Comparison of ENCODE assay signal across 9 cellular contexts in genomic region chr6:17042422-17043147, GRCh38. TPM values are rescaled to one million over a fixed set of nuclear protein-coding genes. Genes with fewer than 3 reads are reported as not detected.
DNase-seq lines count a peak whose midpoint lies in the region; ATAC-seq and TF ChIP-seq lines count a peak whose summit lies in the region.
"Had no signal": no experiment of that assay in that cellular context is flagged by ENCODE, and none has a peak within 500 bp of the region (broad histone marks: within the 10 kb centered on the region; RNA-seq: fewer than 3 reads in every experiment).

No MANE protein-coding gene starts in this region.

- no peaks in the 10 kb centered on the region for H3K36me3 Mint-ChIP-seq in stimulated activated memory B cell treated with anti-CD40 and anti-IgM and Interleukin-4, amounts not matched to agents 10 μg/mL and 1 μg/mL and 100 μg/mL, for 72 hours

- no peak overlapping the region for H3K27ac ChIP-seq in AG04450 (ENCODE audit: low read depth, low read length)
- H3K27ac ChIP-seq in ectodermal cell (ENCODE audit: insufficient read depth, low read depth, low read length, poor library complexity, severe bottlenecking): peak overlapping the region; percentile 13
- H3K27ac ChIP-seq in right lobe of liver: no peak overlapping the region
- H3K27ac ChIP-seq: HL-60 had no signal

- H3K4me1 ChIP-seq in ectodermal cell (ENCODE audit: control insufficient read depth, insufficient read depth, low read length): no peaks in the 10 kb centered on the region
- H3K4me1 ChIP-seq in right lobe of liver: peaks cover 0 to 4% (median 0%) of the 10 kb centered on the region in 4 donors

- CTCF ChIA-PET in AG04450 (lab: Charles Lee): interaction anchor here (1.3 kb wide), 1 partner anchor 21 kb away, joined by 3 read pairs; no protein-coding TSS in a partner anchor

- H3K4me3 Mint-ChIP-seq in stimulated activated memory B cell treated with anti-CD40 and anti-IgM and Interleukin-4, amounts not matched to agents 10 μg/mL and 1 μg/mL and 100 μg/mL, for 72 hours: no peak overlapping the region

- intact Hi-C loops in right lobe of liver (cut with DNase I): no loop called here

- ATAC-seq in right lobe of liver (peak; percentile 96 to 99 (median 98)), GM21447 (IDR thresholded peaks at IDR 0.05; ENCODE audit: unreplicated experiment) (no peak)
- ATAC-seq in stimulated activated memory B cell treated with anti-CD40 and anti-IgM and Interleukin-4, amounts not matched to agents 10 μg/mL and 1 μg/mL and 100 μg/mL, for 72 hours: no peak

- no peaks in the 10 kb centered on the region for H3K4me1 Mint-ChIP-seq in stimulated activated memory B cell treated with anti-CD40 and anti-IgM and Interleukin-4, amounts not matched to agents 10 μg/mL and 1 μg/mL and 100 μg/mL, for 72 hours

- WGBS in ectodermal cell, 2 experiments: 10 to 13% methylated on average over 5 of the region's 5 CpGs
- 10% methylated on average over 5 of the region's 5 CpGs for WGBS in right lobe of liver (ENCODE audit: insufficient coverage, low coverage, low lambda C conversion rate, missing lambda C conversion rate)

- DNase-seq in AG04450 (ENCODE audit: low read depth, low spot score) (no peak), M059J (ENCODE audit: low read depth) (peak; percentile 81), right lobe of liver (peak; percentile 50 to 63 (median 58)), NCI-H2196 (lab: John Stamatoyannopoulos, UW; ENCODE audit: unreplicated experiment) (no peak)
- no peak for DNase-seq in effector CD8-positive, alpha-beta T cell (lab: John Stamatoyannopoulos, UW)

- POLR2A ChIA-PET in AG04450 (lab: Yijun Ruan, JAX): no interaction called here

- no peak overlapping the region for H3K27ac Mint-ChIP-seq in stimulated activated memory B cell treated with anti-CD40 and anti-IgM and Interleukin-4, amounts not matched to agents 10 μg/mL and 1 μg/mL and 100 μg/mL, for 72 hours

- H3K4me3 ChIP-seq in AG04450 (ENCODE audit: low read depth, low read length) (no peak overlapping the region), ectodermal cell (ENCODE audit: insufficient read depth, low read depth, low read length) (no peak overlapping the region), right lobe of liver (no peak overlapping the region)

- peak; percentile 43 for TF ChIP-seq CTCF in AG04450 (IDR thresholded peaks at IDR 0.05; ENCODE audit: low read depth, low read length)
- peak in 3 of 4 donors; percentile 33 to 53 (median 46) for TF ChIP-seq CTCF in right lobe of liver (IDR thresholded peaks at IDR 0.05)

- H3K27me3 ChIP-seq in AG04450 (ENCODE audit: control insufficient read depth, insufficient read depth, low read length) (no peaks in the 10 kb centered on the region), ectodermal cell (ENCODE audit: control insufficient read depth, insufficient read depth, low read length, poor library complexity, severe bottlenecking) (no peaks in the 10 kb centered on the region), right lobe of liver (no peaks in the 10 kb centered on the region)

- no peak for TF ChIP-seq POLR2A in right lobe of liver (IDR thresholded peaks at IDR 0.05)

- peaks cover 13% of the 10 kb centered on the region for H3K9me3 Mint-ChIP-seq in stimulated activated memory B cell treated with anti-CD40 and anti-IgM and Interleukin-4, amounts not matched to agents 10 μg/mL and 1 μg/mL and 100 μg/mL, for 72 hours

- H3K27me3 Mint-ChIP-seq in stimulated activated memory B cell treated with anti-CD40 and anti-IgM and Interleukin-4, amounts not matched to agents 10 μg/mL and 1 μg/mL and 100 μg/mL, for 72 hours: peaks cover 20% of the 10 kb centered on the region

- H3K36me3 ChIP-seq in ectodermal cell (ENCODE audit: control insufficient read depth, insufficient read depth, low read length) (no peaks in the 10 kb centered on the region), right lobe of liver (no peaks in the 10 kb centered on the region)

- H3K9me3 ChIP-seq in AG04450 (ENCODE audit: control insufficient read depth, insufficient read depth, low read length) (no peaks in the 10 kb centered on the region), ectodermal cell (ENCODE audit: control insufficient read depth, low read length) (no peaks in the 10 kb centered on the region), right lobe of liver (no peaks in the 10 kb centered on the region)

RNA-seq across cellular contexts. Expression of gene STMND1, which starts 59.3 kb away (rescaled TPM):
- not detected in 2 replicates for polyA plus RNA-seq in AG04450 (2011; rRNA removed)
- polyA minus RNA-seq in AG04450 (2011; rRNA and poly(A)+ RNA removed): not detected in 2 replicates
- total RNA-seq in M059J (2014; rRNA removed; shearing (Covaris generic)): not detected in 2 replicates
- not detected for polyA plus RNA-seq in ectodermal cell (2013, experiment 1 of 4)
- not detected for polyA plus RNA-seq in ectodermal cell (2013, experiment 2 of 4)
- not detected for polyA plus RNA-seq in ectodermal cell (2013, experiment 3 of 4)
- not detected for polyA plus RNA-seq in ectodermal cell (2013, experiment 4 of 4)
- total RNA-seq in right lobe of liver: under 1 TPM in 1 of 6 experiments, not detected in 5; 0.25 TPM

Comparison
In these comparisons a context has a peak if more than half of its experiments do, and no peak if none do; other contexts are left out.
1. DNase-seq: peak in M059J (single experiment) and right lobe of liver (3 of 3); none in AG04450 (single experiment), NCI-H2196 (single experiment) and effector CD8-positive, alpha-beta T cell (single experiment).
2. ATAC-seq: peak in right lobe of liver (4 of 4); none in stimulated activated memory B cell treated with anti-CD40 and anti-IgM and Interleukin-4, amounts not matched to agents 10 μg/mL and 1 μg/mL and 100 μg/mL, for 72 hours (single experiment) and GM21447 (single experiment).